In the genomic region with DNA sequence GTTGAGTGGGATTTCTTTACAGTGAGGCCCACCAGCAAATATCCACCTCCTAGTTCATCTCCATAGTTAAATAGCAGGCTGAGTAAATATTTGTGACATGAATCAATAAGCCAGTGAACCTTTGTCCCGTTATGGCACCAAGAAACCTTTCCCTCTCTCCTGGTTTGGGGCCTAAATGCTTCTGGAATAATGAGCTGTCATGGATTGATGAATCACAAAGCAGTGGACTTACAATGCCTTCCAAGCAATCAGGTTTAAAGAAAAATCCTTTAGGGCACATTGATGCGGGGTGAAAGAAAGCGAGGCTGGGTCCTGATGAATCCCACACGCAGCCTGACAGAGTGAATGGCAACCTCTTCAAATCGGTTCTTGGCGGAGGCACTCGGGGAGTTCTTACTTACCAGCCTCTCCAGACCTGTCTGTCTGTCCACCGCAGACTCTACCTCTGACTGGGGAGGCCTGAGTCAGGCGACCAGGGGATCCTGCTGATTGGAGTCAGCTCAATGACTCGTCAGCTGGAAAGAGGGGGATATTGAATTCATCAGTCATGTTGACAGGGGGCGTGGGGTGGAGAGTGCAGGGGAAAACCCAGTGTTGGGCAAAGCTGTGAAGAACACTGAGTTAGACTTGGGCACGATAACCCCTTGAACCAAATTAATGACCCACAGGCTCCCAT, we compare ENCODE assay signal across 16 cellular contexts.
DNase-seq lines count a peak whose midpoint lies in the region; ATAC-seq, FAIRE-seq and TF ChIP-seq lines count a peak whose summit lies in the region.
"Had no signal": no experiment of that assay in that cellular context is flagged by ENCODE, and none has a peak within 500 bp of the region (broad histone marks: within the 10 kb centered on the region; RNA-seq: fewer than 3 reads in every experiment).

No MANE protein-coding gene starts in this region.

- no peak overlapping the region for H3K4me3 ChIP-seq in astrocyte (ENCODE audit: insufficient read depth, low read depth, low read length)
- no peak overlapping the region for H3K4me3 ChIP-seq in OCI-LY7 (ENCODE audit: low read depth, low read length, poor library complexity, severe bottlenecking)
- no peak overlapping the region for H3K4me3 ChIP-seq in kidney (ENCODE audit: low read length in 2 of 2)
- H3K4me3 ChIP-seq in esophagus muscularis mucosa, result no peak overlapping the region
- H3K4me3 ChIP-seq: mucosa of descending colon, upper lobe of left lung had no signal

- CTCF ChIA-PET in OCI-LY7 (lab: Charles Lee; ENCODE audit: unreplicated experiment), result no interaction called here

- H3K4me2 ChIP-seq in astrocyte (ENCODE audit: low read length) (peak overlapping the region; percentile 49), OCI-LY7 (ENCODE audit: low read length) (no peak overlapping the region)

- no peak overlapping the region for H3K27ac Mint-ChIP-seq in astrocyte (ENCODE audit: unreplicated experiment)
- H3K27ac Mint-ChIP-seq: activated naive CD4-positive, alpha-beta T cell treated with anti-CD3 and anti-CD28 coated beads for 36 hours had no signal

- H3K36me3 Mint-ChIP-seq in astrocyte (ENCODE audit: low read depth, unreplicated experiment), result no peaks in the 10 kb centered on the region

- BruUV-seq in OCI-LY7 (replicated peaks; lab: Mats Ljungman, UMichigan), result no TSS peak

- intact Hi-C loops in OCI-LY7 (cut with micrococcal nuclease; ENCODE audit: unreplicated experiment), result no loop called here
- intact Hi-C loops in kidney (cut with DNase I), result no loop called here
- intact Hi-C loops in esophagus muscularis mucosa (cut with DNase I), result no loop called here

- H3K79me2 ChIP-seq in astrocyte (ENCODE audit: insufficient read depth, low read length) (no peaks in the 10 kb centered on the region), OCI-LY7 (ENCODE audit: insufficient read depth, low read depth, low read length) (no peaks in the 10 kb centered on the region)

- POLR2A ChIA-PET in OCI-LY7 (lab: Charles Lee), result no interaction called here

- ATAC-seq in HG02798 (IDR thresholded peaks at IDR 0.05; ENCODE audit: poor library complexity, unreplicated experiment), result peak; percentile 38
- peak; percentile 77 for ATAC-seq in left lobe of liver
- ATAC-seq: mucosa of descending colon had no signal

- no peak for TF ChIP-seq EP300 in esophagus muscularis mucosa (IDR thresholded peaks at IDR 0.05)

- H3K4me1 Mint-ChIP-seq in astrocyte (ENCODE audit: low read depth, unreplicated experiment), result peaks cover 24% of the 10 kb centered on the region

- TF ChIP-seq POLR2A in esophagus muscularis mucosa (IDR thresholded peaks at IDR 0.05; ENCODE audit: low read depth), result no peak

- H3K4me3 Mint-ChIP-seq in astrocyte (ENCODE audit: unreplicated experiment), result no peak overlapping the region
- H3K4me3 Mint-ChIP-seq: activated naive CD4-positive, alpha-beta T cell treated with anti-CD3 and anti-CD28 coated beads for 36 hours had no signal

- H3K9me3 ChIP-seq in astrocyte (ENCODE audit: insufficient read depth, low read depth, low read length) (no peaks in the 10 kb centered on the region), OCI-LY7 (ENCODE audit: low read length) (no peaks in the 10 kb centered on the region), kidney (ENCODE audit: control insufficient read depth in 1 of 2, low read length in 2 of 2) (no peaks in the 10 kb centered on the region), esophagus muscularis mucosa (no peaks in the 10 kb centered on the region)
- H3K9me3 ChIP-seq: mucosa of descending colon, upper lobe of left lung had no signal

- H3K27me3 ChIP-seq in astrocyte (ENCODE audit: insufficient read depth, low read length), result no peaks in the 10 kb centered on the region
- H3K27me3 ChIP-seq in esophagus muscularis mucosa, result no peaks in the 10 kb centered on the region
- H3K27me3 ChIP-seq: upper lobe of left lung had no signal

- H3K9ac ChIP-seq in astrocyte (ENCODE audit: low read length) (no peak overlapping the region), kidney (ENCODE audit: low read length in 2 of 2) (no peak overlapping the region)

- WGBS in esophagus muscularis mucosa, result 81% methylated on average over 12 of the region's 12 CpGs

- peaks cover 10% of the 10 kb centered on the region for H3K27me3 Mint-ChIP-seq in astrocyte (ENCODE audit: low read depth, unreplicated experiment)

- FAIRE-seq in astrocyte (lab: Jason Lieb, UNC) (no peak), kidney (lab: Jason Lieb, UNC) (no peak)
- FAIRE-seq: GM12892 had no signal

- TF ChIP-seq CTCF in astrocyte (IDR thresholded peaks at IDR 0.05; ENCODE audit: insufficient read depth, low read depth, low read length), result no peak
- TF ChIP-seq CTCF in OCI-LY7 (conservative IDR thresholded peaks at IDR 0.05; ENCODE audit: low read length), result no peak
- TF ChIP-seq CTCF in kidney (IDR thresholded peaks at IDR 0.05; ENCODE audit: borderline replicate concordance, extremely low read depth, insufficient read depth), result no peak
- TF ChIP-seq CTCF in esophagus muscularis mucosa (IDR thresholded peaks at IDR 0.05), result no peak

- peak overlapping the region; percentile 38 for H2AFZ ChIP-seq in astrocyte (ENCODE audit: low read depth, low read length)
- no peak overlapping the region for H2AFZ ChIP-seq in OCI-LY7 (ENCODE audit: low read length)

- no peaks in the 10 kb centered on the region for H3K9me2 ChIP-seq in OCI-LY7 (ENCODE audit: insufficient read depth, low read length)

- H3K4me1 ChIP-seq in astrocyte (ENCODE audit: insufficient read depth, low read length) (peaks cover 19% of the 10 kb centered on the region), OCI-LY7 (ENCODE audit: insufficient read depth, low read length, poor library complexity, severe bottlenecking) (no peaks in the 10 kb centered on the region), kidney (ENCODE audit: control insufficient read depth in 1 of 2, insufficient read depth in 1 of 2, low read depth in 1 of 2, low read length in 2 of 2) (no peaks in the 10 kb centered on the region), esophagus muscularis mucosa (peaks cover 4 to 17% (median 11%) of the 10 kb centered on the region in 4 donors)
- H3K4me1 ChIP-seq: upper lobe of left lung had no signal

- DNase-seq in A172 (ENCODE audit: low spot score), result peak; percentile 73
- peak; percentile 78 for DNase-seq in astrocyte (ENCODE audit: low read depth)
- no peak for DNase-seq in left lobe of liver (ENCODE audit: low spot score)
- no peak for DNase-seq in activated T-cell treated with anti-CD3 and anti-CD28 coated beads, Interleukin-2, amount 50 U/mL, for 1 hour
- no peak for DNase-seq in OCI-LY7 (ENCODE audit: low spot score)
- DNase-seq in kidney, result no peak
- no peak for DNase-seq in esophagus muscularis mucosa (ENCODE audit: extremely low spot score)
- DNase-seq: activated naive CD4-positive, alpha-beta T cell treated with anti-CD3 and anti-CD28 coated beads for 36 hours; DMS 273 treated with DMSO at 0.1 percent for 48 hours; erythroblast; GOT3; mucosa of descending colon; RPMI8226; upper lobe of left lung had no signal

- H3K9me3 Mint-ChIP-seq in astrocyte (ENCODE audit: unreplicated experiment), result no peaks in the 10 kb centered on the region
- H3K9me3 Mint-ChIP-seq: activated naive CD4-positive, alpha-beta T cell treated with anti-CD3 and anti-CD28 coated beads for 36 hours had no signal

- no peaks in the 10 kb centered on the region for H4K20me1 ChIP-seq in astrocyte (ENCODE audit: insufficient read depth, low read length)
- H4K20me1 ChIP-seq in OCI-LY7 (ENCODE audit: insufficient read depth, low read length), result no peaks in the 10 kb centered on the region

- H3K36me3 ChIP-seq in astrocyte (ENCODE audit: insufficient read depth, low read length) (no peaks in the 10 kb centered on the region), OCI-LY7 (ENCODE audit: insufficient read depth, low read length) (no peaks in the 10 kb centered on the region), kidney (ENCODE audit: control insufficient read depth in 1 of 2, insufficient read depth in 2 of 2, low read length in 2 of 2) (no peaks in the 10 kb centered on the region), esophagus muscularis mucosa (no peaks in the 10 kb centered on the region)
- H3K36me3 ChIP-seq: upper lobe of left lung had no signal

- H3K27ac ChIP-seq in astrocyte (ENCODE audit: low read depth, low read length) (no peak overlapping the region), OCI-LY7 (ENCODE audit: low read depth, low read length, poor library complexity, severe bottlenecking) (no peak overlapping the region), kidney (ENCODE audit: low read depth in 2 of 2, low read length in 2 of 2) (no peak overlapping the region), esophagus muscularis mucosa (replicated peaks in 1 of 4) (no peak overlapping the region)
- H3K27ac ChIP-seq: upper lobe of left lung had no signal

Comparison
In these comparisons a context has a peak if more than half of its experiments do, and no peak if none do; other contexts are left out.
1. DNase-seq: peak in A172 (single experiment) and astrocyte (single experiment); none in left lobe of liver (single experiment), activated T-cell treated with anti-CD3 and anti-CD28 coated beads, Interleukin-2, amount 50 U/mL, for 1 hour (single experiment), OCI-LY7 (single experiment), kidney (single experiment) and esophagus muscularis mucosa (single experiment).